Comparison of ENCODE assay signal across 8 cellular contexts in the genomic region with DNA sequence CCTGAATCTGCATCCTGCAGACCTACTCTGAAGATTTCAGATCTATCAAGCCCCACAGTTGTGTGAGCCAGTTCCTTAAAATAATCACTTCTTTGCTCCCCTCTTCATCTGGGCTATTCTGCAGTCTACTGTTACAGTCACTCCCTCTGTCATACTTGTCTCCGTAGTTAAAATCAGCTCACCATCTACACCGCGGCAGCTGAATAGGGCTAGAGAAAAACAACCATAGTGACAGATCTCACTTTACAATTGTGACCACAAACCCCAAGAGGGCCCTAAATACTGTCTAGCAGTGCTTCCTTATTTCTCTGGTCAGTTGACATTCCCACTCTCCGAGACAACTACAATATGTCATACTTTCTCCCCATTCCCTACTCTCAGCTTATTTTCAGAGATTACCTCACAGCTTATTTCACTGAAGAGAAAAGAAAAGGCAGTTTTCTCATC. TPM values are rescaled to one million over a fixed set of nuclear protein-coding genes. Genes with fewer than 3 reads are reported as not detected.
DNase-seq lines count a peak whose midpoint lies in the region; ATAC-seq and TF ChIP-seq lines count a peak whose summit lies in the region.

No MANE protein-coding gene starts in this region.

- intact Hi-C loops in IMR-90 (cut with micrococcal nuclease): no loop called here

- no peak for TF ChIP-seq RAD21 in IMR-90 (IDR thresholded peaks at IDR 0.05; ENCODE audit: low read length)

- no peak overlapping the region for H4K8ac ChIP-seq in IMR-90 (ENCODE audit: low read depth in 2 of 2, low read length in 2 of 2)

- H3K79me1 ChIP-seq in IMR-90 (ENCODE audit: low read depth in 1 of 2, low read length in 2 of 2): peaks cover 29 to 43% of the 10 kb centered on the region in 2 experiments

- no peak overlapping the region for H3K56ac ChIP-seq in IMR-90 (ENCODE audit: extremely low read depth, insufficient read depth, low read length)

- CTCF ChIA-PET in IMR-90 (lab: Yijun Ruan, JAX): interaction anchor here (0.5 kb wide), 1 partner anchor 1140 kb away, joined by 3 read pairs; no protein-coding TSS in a partner anchor

- no peak overlapping the region for H3K27ac ChIP-seq in IMR-90 (ENCODE audit: insufficient read depth, low read length)

- no peak overlapping the region for H2AK9ac ChIP-seq in IMR-90 (replicated peaks; ENCODE audit: low read depth, low read length, poor library complexity)

- no peak overlapping the region for H2AK5ac ChIP-seq in IMR-90 (ENCODE audit: low read depth, low read length)

- no peak overlapping the region for H3K4ac ChIP-seq in IMR-90 (ENCODE audit: low read depth, low read length)

- peaks cover 23% of the 10 kb centered on the region for H4K20me1 ChIP-seq in IMR-90 (ENCODE audit: insufficient read depth, low read length)

- dilution Hi-C loops in IMR-90 (cut with HindIII; ENCODE audit: low sequenced_read_pairs, unreplicated experiment): no loop called here

- H3K4me3 ChIP-seq in IMR-90 (ENCODE audit: insufficient read depth, low read depth, low read length) (no peak overlapping the region), fibroblast of villous mesenchyme (ENCODE audit: low read depth, low read length) (no peak overlapping the region)

- no peak overlapping the region for H4K5ac ChIP-seq in IMR-90 (ENCODE audit: low read depth, low read length)

- POLR2A ChIA-PET in IMR-90 (lab: Charles Lee; ENCODE audit: unreplicated experiment): no interaction called here

- H3K23ac ChIP-seq in IMR-90 (ENCODE audit: low read depth, low read length): no peak overlapping the region

- H2BK5ac ChIP-seq in IMR-90 (ENCODE audit: low read depth, low read length, poor library complexity, severe bottlenecking): no peak overlapping the region

- no peak overlapping the region for H2BK15ac ChIP-seq in IMR-90 (ENCODE audit: low read depth, low read length)

- ATAC-seq in GM21423 (IDR thresholded peaks at IDR 0.05; ENCODE audit: unreplicated experiment): peak; percentile 64
- ATAC-seq in IMR-90 (ENCODE audit: low read depth): peak; percentile 72

- H3K9me1 ChIP-seq in IMR-90 (ENCODE audit: insufficient read depth, low read length): peaks cover 3% of the 10 kb centered on the region; the same call in 1 of the 2 replicates

- no peak overlapping the region for H2AFZ ChIP-seq in IMR-90 (replicated peaks; ENCODE audit: low read length, poor library complexity)

- no peak overlapping the region for H3K14ac ChIP-seq in IMR-90 (replicated peaks; ENCODE audit: low read depth, low read length)

- no peak overlapping the region for H2BK120ac ChIP-seq in IMR-90 (ENCODE audit: low read depth, low read length)

- TF ChIP-seq CTCF in IMR-90 (conservative IDR thresholded peaks at IDR 0.05; ENCODE audit: low read depth, low read length): no peak
- TF ChIP-seq CTCF in fibroblast of villous mesenchyme (IDR thresholded peaks at IDR 0.05; ENCODE audit: insufficient read depth, low read depth, low read length): no peak

- WGBS in IMR-90 (ENCODE audit: extremely low coverage in 2 of 2, insufficient read length in 1 of 2), 2 experiments: no CpG with 5 or more reads among the region's 4 CpGs

- no peak overlapping the region; the same call in 1 of the 2 replicates for H3K18ac ChIP-seq in IMR-90 (ENCODE audit: low read depth, low read length)

- H2BK20ac ChIP-seq in IMR-90 (ENCODE audit: low read depth, low read length): no peak overlapping the region

- no TSS peak for BruUV-seq in IMR-90 (replicated peaks; lab: Mats Ljungman, UMichigan)

- DNase-seq in DMS153 treated with DMSO at 0.1 percent for 48 hours (lab: John Stamatoyannopoulos, UW; ENCODE audit: unreplicated experiment) (peak; percentile 54), IMR-90 (peak; percentile 45), fibroblast of villous mesenchyme (ENCODE audit: low read depth) (peak; percentile 22), islet precursor cell (no peak), activated T-cell treated with anti-CD3 and anti-CD28 coated beads for 4 hours (no peak), hippocampal formation (lab: John Stamatoyannopoulos, UW) (no peak), occipital lobe (lab: John Stamatoyannopoulos, UW) (no peak)

- H4K91ac ChIP-seq in IMR-90 (ENCODE audit: insufficient read depth, low read depth, low read length): no peak overlapping the region

- no peaks in the 10 kb centered on the region for H3K9me3 ChIP-seq in IMR-90 (ENCODE audit: control insufficient read depth, insufficient read depth, low read length)

- in situ Hi-C loops in IMR-90 (cut with MboI; ENCODE audit: low sequenced_read_pairs): no loop called here

- H3K4me2 ChIP-seq in IMR-90 (ENCODE audit: low read depth, low read length): peak overlapping the region; percentile 37; the same call in 1 of the 2 replicates

- H3K36me3 ChIP-seq in IMR-90 (ENCODE audit: control insufficient read depth, insufficient read depth, low read length): no peaks in the 10 kb centered on the region; the same call in 1 of the 2 replicates

- H3K9ac ChIP-seq in IMR-90 (ENCODE audit: low read depth, low read length): no peak overlapping the region

- no peak for TF ChIP-seq POLR2A in IMR-90 (IDR thresholded peaks at IDR 0.05; ENCODE audit: low read depth, low read length)

- no peaks in the 10 kb centered on the region for H3K27me3 ChIP-seq in IMR-90 (ENCODE audit: control insufficient read depth, insufficient read depth, low read length)

- peaks cover 2% of the 10 kb centered on the region; the same call in 1 of the 2 replicates for H3K4me1 ChIP-seq in IMR-90 (ENCODE audit: control insufficient read depth, insufficient read depth, low read length)

TF ChIP-seq in IMR-90, 13 proteins besides CTCF, POLR2A, EP300 and RAD21:
- no peak for TF ChIP-seq BHLHE40 (IDR thresholded peaks at IDR 0.05; ENCODE audit: low read depth, low read length)
- TF ChIP-seq RCOR1 (IDR thresholded peaks at IDR 0.05; ENCODE audit: insufficient replicate concordance, low read length): no peak
- TF ChIP-seq, protein P1, sequence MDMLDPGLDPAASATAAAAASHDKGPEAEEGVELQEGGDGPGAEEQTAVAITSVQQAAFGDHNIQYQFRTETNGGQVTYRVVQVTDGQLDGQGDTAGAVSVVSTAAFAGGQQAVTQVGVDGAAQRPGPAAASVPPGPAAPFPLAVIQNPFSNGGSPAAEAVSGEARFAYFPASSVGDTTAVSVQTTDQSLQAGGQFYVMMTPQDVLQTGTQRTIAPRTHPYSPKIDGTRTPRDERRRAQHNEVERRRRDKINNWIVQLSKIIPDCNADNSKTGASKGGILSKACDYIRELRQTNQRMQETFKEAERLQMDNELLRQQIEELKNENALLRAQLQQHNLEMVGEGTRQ (IDR thresholded peaks at IDR 0.05; ENCODE audit: low read depth, low read length): no peak
- TF ChIP-seq CHD1 (IDR thresholded peaks at IDR 0.05; ENCODE audit: low read depth, low read length): no peak
- TF ChIP-seq CEBPB (IDR thresholded peaks at IDR 0.05; ENCODE audit: low read depth, low read length): no peak
- no peak for TF ChIP-seq NFE2L2 (IDR thresholded peaks at IDR 0.05; ENCODE audit: low read depth, low read length)
- no peak for TF ChIP-seq RFX5 (IDR thresholded peaks at IDR 0.05; ENCODE audit: low read depth, low read length)
- TF ChIP-seq, protein P2, sequence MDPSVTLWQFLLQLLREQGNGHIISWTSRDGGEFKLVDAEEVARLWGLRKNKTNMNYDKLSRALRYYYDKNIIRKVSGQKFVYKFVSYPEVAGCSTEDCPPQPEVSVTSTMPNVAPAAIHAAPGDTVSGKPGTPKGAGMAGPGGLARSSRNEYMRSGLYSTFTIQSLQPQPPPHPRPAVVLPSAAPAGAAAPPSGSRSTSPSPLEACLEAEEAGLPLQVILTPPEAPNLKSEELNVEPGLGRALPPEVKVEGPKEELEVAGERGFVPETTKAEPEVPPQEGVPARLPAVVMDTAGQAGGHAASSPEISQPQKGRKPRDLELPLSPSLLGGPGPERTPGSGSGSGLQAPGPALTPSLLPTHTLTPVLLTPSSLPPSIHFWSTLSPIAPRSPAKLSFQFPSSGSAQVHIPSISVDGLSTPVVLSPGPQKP (IDR thresholded peaks at IDR 0.05; ENCODE audit: borderline replicate concordance, low read depth, low read length): no peak
- no peak for TF ChIP-seq MAFK (IDR thresholded peaks at IDR 0.05; ENCODE audit: low read depth, low read length)
- no peak for TF ChIP-seq SMC3 (IDR thresholded peaks at IDR 0.05; ENCODE audit: low read depth, low read length)
- no peak for TF ChIP-seq MAZ (IDR thresholded peaks at IDR 0.05; ENCODE audit: borderline replicate concordance, low read depth, low read length)
- TF ChIP-seq FOS (IDR thresholded peaks at IDR 0.05; ENCODE audit: low read depth, low read length): no peak

RNA-seq across cellular contexts. Expression of a gene that starts 12.9 kb away (rescaled TPM):
- total RNA-seq in IMR-90 (2012; rRNA removed): 43.6 and 69.4 TPM in 2 replicates
- 14.7 and 19.0 TPM in 2 replicates for polyA plus RNA-seq in IMR-90 (2012; rRNA removed)
- polyA plus RNA-seq in IMR-90 (2012; cell fraction: cytosol; rRNA removed): 8.0 and 8.4 TPM in 2 replicates
- 7.2 and 17.4 TPM in 2 replicates for polyA plus RNA-seq in IMR-90 (2012; cell fraction: nucleus; rRNA removed; ENCODE audit: low replicate concordance)
- 49.9 and 78.2 TPM in 2 replicates for total RNA-seq in fibroblast of villous mesenchyme
- total RNA-seq in occipital lobe: 38.8 TPM

Comparison
In these comparisons a context has a peak if more than half of its experiments do, and no peak if none do; other contexts are left out.
1. DNase-seq: peak in DMS153 treated with DMSO at 0.1 percent for 48 hours (single experiment), IMR-90 (single experiment) and fibroblast of villous mesenchyme (single experiment); none in islet precursor cell (single experiment), activated T-cell treated with anti-CD3 and anti-CD28 coated beads for 4 hours (single experiment), hippocampal formation (0 of 2) and occipital lobe (single experiment).